14 cellular contexts compared by ENCODE assay signal in genomic region chr4:102585329-102585728, GRCh38.
DNase-seq lines count a peak whose midpoint lies in the region; ATAC-seq and TF ChIP-seq lines count a peak whose summit lies in the region.
"Had no signal": no experiment of that assay in that cellular context is flagged by ENCODE, and none has a peak within 500 bp of the region (broad histone marks: within the 10 kb centered on the region; RNA-seq: fewer than 3 reads in every experiment).

No MANE protein-coding gene starts in this region.

- peak; percentile 38 for ATAC-seq in GM19043 (IDR thresholded peaks at IDR 0.05; ENCODE audit: low read depth, unreplicated experiment)
- peak; percentile 56 for ATAC-seq in HG03108 (IDR thresholded peaks at IDR 0.05; ENCODE audit: unreplicated experiment)
- no peak for ATAC-seq in HG03521 (IDR thresholded peaks at IDR 0.05; ENCODE audit: unreplicated experiment)
- no peak for ATAC-seq in HG03342 (IDR thresholded peaks at IDR 0.05; ENCODE audit: unreplicated experiment)
- ATAC-seq in HG03039 (IDR thresholded peaks at IDR 0.05; ENCODE audit: unreplicated experiment): no peak
- ATAC-seq: pancreas had no signal

- peak overlapping the region; percentile 86 for H3K27ac Mint-ChIP-seq in activated naive CD8-positive, alpha-beta T cell treated with anti-CD3 and anti-CD28 coated beads for 36 hours
- no peak overlapping the region for H3K27ac Mint-ChIP-seq in mesothelial cell of epicardium

- TF ChIP-seq CTCF in GM12865 (IDR thresholded peaks at IDR 0.05; ENCODE audit: insufficient read depth, low read depth, low read length, missing control alignments) (no peak), mesothelial cell of epicardium (IDR thresholded peaks at IDR 0.05; ENCODE audit: unreplicated experiment) (no peak)

- DNase-seq in GM12865 (ENCODE audit: low read depth): peak; percentile 61
- DNase-seq in activated naive CD8-positive, alpha-beta T cell treated with anti-CD3 and anti-CD28 coated beads for 36 hours: peak; percentile 30
- no peak for DNase-seq in mesothelial cell of epicardium (ENCODE audit: low spot score in 2 of 2, unreplicated experiment in 2 of 2)
- DNase-seq: brain microvascular endothelial cell; hypothalamus; mesenchymal stem cell; NCI-H187; pancreas; stimulated activated naive CD4-positive, alpha-beta T cell had no signal

- H3K27me3 Mint-ChIP-seq in activated naive CD8-positive, alpha-beta T cell treated with anti-CD3 and anti-CD28 coated beads for 36 hours: no peaks in the 10 kb centered on the region
- no peaks in the 10 kb centered on the region for H3K27me3 Mint-ChIP-seq in mesothelial cell of epicardium (ENCODE audit: low read depth)

- H3K4me3 Mint-ChIP-seq in activated naive CD8-positive, alpha-beta T cell treated with anti-CD3 and anti-CD28 coated beads for 36 hours: peak overlapping the region; percentile 18
- H3K4me3 Mint-ChIP-seq in mesothelial cell of epicardium: no peak overlapping the region

- H3K4me1 Mint-ChIP-seq in activated naive CD8-positive, alpha-beta T cell treated with anti-CD3 and anti-CD28 coated beads for 36 hours: peaks cover 81% of the 10 kb centered on the region
- H3K4me1 Mint-ChIP-seq in mesothelial cell of epicardium: no peaks in the 10 kb centered on the region

- no peak overlapping the region for H3K4me3 ChIP-seq in GM12865 (ENCODE audit: low read depth, low read length)
- H3K4me3 ChIP-seq: pancreas had no signal

- H3K36me3 Mint-ChIP-seq in activated naive CD8-positive, alpha-beta T cell treated with anti-CD3 and anti-CD28 coated beads for 36 hours: peaks cover 81% of the 10 kb centered on the region
- peaks cover 45% of the 10 kb centered on the region for H3K36me3 Mint-ChIP-seq in mesothelial cell of epicardium

- peaks cover 2% of the 10 kb centered on the region for H3K9me3 Mint-ChIP-seq in activated naive CD8-positive, alpha-beta T cell treated with anti-CD3 and anti-CD28 coated beads for 36 hours
- peaks cover 9% of the 10 kb centered on the region for H3K9me3 Mint-ChIP-seq in mesothelial cell of epicardium

Comparison
In these comparisons a context has a peak if more than half of its experiments do, and no peak if none do; other contexts are left out.
1. DNase-seq: peak in GM12865 (single experiment) and activated naive CD8-positive, alpha-beta T cell treated with anti-CD3 and anti-CD28 coated beads for 36 hours (single experiment); none in mesothelial cell of epicardium (0 of 2).
2. ATAC-seq: peak in GM19043 (single experiment) and HG03108 (single experiment); none in HG03521 (single experiment), HG03342 (single experiment) and HG03039 (single experiment).